ENCODE assay signal across 1 cellular context in the genomic region with DNA sequence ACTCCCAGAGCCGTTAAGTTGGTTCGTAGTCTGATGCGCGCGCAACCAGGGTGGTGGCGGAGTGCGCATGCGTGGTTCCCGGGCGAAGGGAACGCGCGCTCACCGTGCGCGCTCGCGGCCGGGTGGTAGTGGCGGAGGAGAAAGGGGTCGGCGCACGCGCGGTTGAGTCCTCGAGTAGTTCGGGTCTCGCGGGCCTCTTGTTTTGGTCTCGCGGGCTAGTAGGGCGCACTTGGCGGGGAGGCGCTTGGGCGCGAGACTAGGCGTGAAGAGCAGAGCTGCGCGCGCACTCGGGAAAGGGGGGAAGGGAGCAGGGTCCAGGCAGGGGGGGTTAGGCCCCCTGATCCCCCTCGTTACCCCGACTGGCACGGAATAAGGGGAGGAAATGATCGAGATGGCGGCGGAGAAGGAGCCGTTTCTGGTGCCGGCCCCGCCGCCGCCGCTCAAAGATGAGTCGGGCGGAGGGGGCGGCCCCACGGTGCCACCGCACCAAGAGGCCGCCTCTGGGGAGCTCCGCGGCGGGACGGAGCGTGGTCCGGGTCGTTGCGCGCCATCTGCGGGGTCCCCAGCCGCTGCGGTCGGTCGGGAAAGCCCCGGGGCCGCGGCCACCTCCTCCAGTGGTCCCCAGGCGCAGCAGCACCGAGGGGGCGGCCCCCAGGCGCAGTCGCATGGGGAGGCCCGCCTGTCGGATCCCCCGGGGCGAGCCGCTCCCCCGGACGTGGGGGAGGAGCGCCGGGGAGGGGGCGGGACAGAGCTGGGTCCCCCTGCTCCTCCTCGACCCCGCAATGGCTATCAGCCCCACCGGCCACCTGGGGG.
A peak's percentile ranks its signal among the peaks of the same experiment; 100 is the strongest.
TF ChIP-seq lines count a peak whose summit lies in the region.

A gene with protein sequence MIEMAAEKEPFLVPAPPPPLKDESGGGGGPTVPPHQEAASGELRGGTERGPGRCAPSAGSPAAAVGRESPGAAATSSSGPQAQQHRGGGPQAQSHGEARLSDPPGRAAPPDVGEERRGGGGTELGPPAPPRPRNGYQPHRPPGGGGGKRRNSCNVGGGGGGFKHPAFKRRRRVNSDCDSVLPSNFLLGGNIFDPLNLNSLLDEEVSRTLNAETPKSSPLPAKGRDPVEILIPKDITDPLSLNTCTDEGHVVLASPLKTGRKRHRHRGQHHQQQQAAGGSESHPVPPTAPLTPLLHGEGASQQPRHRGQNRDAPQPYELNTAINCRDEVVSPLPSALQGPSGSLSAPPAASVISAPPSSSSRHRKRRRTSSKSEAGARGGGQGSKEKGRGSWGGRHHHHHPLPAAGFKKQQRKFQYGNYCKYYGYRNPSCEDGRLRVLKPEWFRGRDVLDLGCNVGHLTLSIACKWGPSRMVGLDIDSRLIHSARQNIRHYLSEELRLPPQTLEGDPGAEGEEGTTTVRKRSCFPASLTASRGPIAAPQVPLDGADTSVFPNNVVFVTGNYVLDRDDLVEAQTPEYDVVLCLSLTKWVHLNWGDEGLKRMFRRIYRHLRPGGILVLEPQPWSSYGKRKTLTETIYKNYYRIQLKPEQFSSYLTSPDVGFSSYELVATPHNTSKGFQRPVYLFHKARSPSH (plus strand): TSS at position 195 of the 813 bp plus-strand sequence. CDS start 188 bp downstream, at position 383.

TF ChIP-seq in HepG2, 621 proteins besides CTCF, POLR2A, EP300 and RAD21 (continued from another document and continues in another):
- no peak for TF ChIP-seq ONECUT2 (CRISPR knock-in tag; IDR thresholded peaks at IDR 0.05)
- TF ChIP-seq, protein P1, sequence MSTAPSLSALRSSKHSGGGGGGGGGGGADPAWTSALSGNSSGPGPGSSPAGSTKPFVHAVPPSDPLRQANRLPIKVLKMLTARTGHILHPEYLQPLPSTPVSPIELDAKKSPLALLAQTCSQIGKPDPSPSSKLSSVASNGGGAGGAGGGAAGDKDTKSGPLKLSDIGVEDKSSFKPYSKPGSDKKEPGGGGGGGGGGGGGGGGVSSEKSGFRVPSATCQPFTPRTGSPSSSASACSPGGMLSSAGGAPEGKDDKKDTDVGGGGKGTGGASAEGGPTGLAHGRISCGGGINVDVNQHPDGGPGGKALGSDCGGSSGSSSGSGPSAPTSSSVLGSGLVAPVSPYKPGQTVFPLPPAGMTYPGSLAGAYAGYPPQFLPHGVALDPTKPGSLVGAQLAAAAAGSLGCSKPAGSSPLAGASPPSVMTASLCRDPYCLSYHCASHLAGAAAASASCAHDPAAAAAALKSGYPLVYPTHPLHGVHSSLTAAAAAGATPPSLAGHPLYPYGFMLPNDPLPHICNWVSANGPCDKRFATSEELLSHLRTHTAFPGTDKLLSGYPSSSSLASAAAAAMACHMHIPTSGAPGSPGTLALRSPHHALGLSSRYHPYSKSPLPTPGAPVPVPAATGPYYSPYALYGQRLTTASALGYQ (CRISPR knock-in tag; IDR thresholded peaks at IDR 0.05): 0 out of 2 replicates have a peak, but pooled peaks have one; percentile 28
- TF ChIP-seq LCORL (IDR thresholded peaks at IDR 0.05): no peak
- TF ChIP-seq LCORL (CRISPR knock-in tag; IDR thresholded peaks at IDR 0.05): no peak
- TF ChIP-seq RFX5 (IDR thresholded peaks at IDR 0.05; ENCODE audit: low read depth, low read length): no peak
- 0 out of 2 replicates have a peak, but pooled peaks have one; percentile 2 for TF ChIP-seq SIN3A (IDR thresholded peaks at IDR 0.05; ENCODE audit: borderline replicate concordance, low read depth, low read length)
- TF ChIP-seq, protein P2, sequence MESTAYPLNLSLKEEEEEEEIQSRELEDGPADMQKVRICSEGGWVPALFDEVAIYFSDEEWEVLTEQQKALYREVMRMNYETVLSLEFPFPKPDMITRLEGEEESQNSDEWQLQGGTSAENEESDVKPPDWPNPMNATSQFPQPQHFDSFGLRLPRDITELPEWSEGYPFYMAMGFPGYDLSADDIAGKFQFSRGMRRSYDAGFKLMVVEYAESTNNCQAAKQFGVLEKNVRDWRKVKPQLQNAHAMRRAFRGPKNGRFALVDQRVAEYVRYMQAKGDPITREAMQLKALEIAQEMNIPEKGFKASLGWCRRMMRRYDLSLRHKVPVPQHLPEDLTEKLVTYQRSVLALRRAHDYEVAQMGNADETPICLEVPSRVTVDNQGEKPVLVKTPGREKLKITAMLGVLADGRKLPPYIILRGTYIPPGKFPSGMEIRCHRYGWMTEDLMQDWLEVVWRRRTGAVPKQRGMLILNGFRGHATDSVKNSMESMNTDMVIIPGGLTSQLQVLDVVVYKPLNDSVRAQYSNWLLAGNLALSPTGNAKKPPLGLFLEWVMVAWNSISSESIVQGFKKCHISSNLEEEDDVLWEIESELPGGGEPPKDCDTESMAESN (CRISPR knock-in tag; conservative IDR thresholded peaks at IDR 0.05): no peak
- peak; percentile 75; the same call in 1 of the 2 replicates for TF ChIP-seq ZFX (CRISPR knock-in tag; IDR thresholded peaks at IDR 0.05; ENCODE audit: low read depth)
- TF ChIP-seq CHCHD3 (CRISPR knock-in tag; IDR thresholded peaks at IDR 0.05): no peak
- TF ChIP-seq SRF (IDR thresholded peaks at IDR 0.05; ENCODE audit: low read depth, low read length): no peak
- 0 out of 2 replicates have a peak, but pooled peaks have one; percentile 4 for TF ChIP-seq PRMT3 (CRISPR knock-in tag; IDR thresholded peaks at IDR 0.05; ENCODE audit: borderline replicate concordance, low read depth)
- TF ChIP-seq ZNF329 (CRISPR knock-in tag; IDR thresholded peaks at IDR 0.05; ENCODE audit: low read depth): peak; percentile 56; the same call in 1 of the 2 replicates
- no peak for TF ChIP-seq SETDB1 (CRISPR knock-in tag; IDR thresholded peaks at IDR 0.05; ENCODE audit: borderline replicate concordance)
- 0 out of 4 replicates have a peak, but pooled peaks of 1 of the 2 experiments have one; percentile 20 for TF ChIP-seq KLF16 (CRISPR knock-in tag; IDR thresholded peaks at IDR 0.05)
- TF ChIP-seq HOMEZ (CRISPR knock-in tag; IDR thresholded peaks at IDR 0.05; ENCODE audit: low read depth): no peak
- TF ChIP-seq ZNF607 (CRISPR knock-in tag; IDR thresholded peaks at IDR 0.05; ENCODE audit: borderline replicate concordance): peak; percentile 65; the same call in 1 of the 2 replicates
- TF ChIP-seq TEAD3 (CRISPR knock-in tag; optimal IDR thresholded peaks at IDR 0.05; ENCODE audit: borderline replicate concordance): no peak
- no peak; the same call in 1 of the 2 replicates for TF ChIP-seq ZBTB26 (CRISPR knock-in tag; IDR thresholded peaks at IDR 0.05; ENCODE audit: borderline replicate concordance)
- no peak for TF ChIP-seq GFI1 (CRISPR knock-in tag; IDR thresholded peaks at IDR 0.05; ENCODE audit: borderline replicate concordance)
- TF ChIP-seq DMAP1 (CRISPR knock-in tag; IDR thresholded peaks at IDR 0.05): no peak; the same call in 1 of the 2 replicates
- TF ChIP-seq, protein P3, sequence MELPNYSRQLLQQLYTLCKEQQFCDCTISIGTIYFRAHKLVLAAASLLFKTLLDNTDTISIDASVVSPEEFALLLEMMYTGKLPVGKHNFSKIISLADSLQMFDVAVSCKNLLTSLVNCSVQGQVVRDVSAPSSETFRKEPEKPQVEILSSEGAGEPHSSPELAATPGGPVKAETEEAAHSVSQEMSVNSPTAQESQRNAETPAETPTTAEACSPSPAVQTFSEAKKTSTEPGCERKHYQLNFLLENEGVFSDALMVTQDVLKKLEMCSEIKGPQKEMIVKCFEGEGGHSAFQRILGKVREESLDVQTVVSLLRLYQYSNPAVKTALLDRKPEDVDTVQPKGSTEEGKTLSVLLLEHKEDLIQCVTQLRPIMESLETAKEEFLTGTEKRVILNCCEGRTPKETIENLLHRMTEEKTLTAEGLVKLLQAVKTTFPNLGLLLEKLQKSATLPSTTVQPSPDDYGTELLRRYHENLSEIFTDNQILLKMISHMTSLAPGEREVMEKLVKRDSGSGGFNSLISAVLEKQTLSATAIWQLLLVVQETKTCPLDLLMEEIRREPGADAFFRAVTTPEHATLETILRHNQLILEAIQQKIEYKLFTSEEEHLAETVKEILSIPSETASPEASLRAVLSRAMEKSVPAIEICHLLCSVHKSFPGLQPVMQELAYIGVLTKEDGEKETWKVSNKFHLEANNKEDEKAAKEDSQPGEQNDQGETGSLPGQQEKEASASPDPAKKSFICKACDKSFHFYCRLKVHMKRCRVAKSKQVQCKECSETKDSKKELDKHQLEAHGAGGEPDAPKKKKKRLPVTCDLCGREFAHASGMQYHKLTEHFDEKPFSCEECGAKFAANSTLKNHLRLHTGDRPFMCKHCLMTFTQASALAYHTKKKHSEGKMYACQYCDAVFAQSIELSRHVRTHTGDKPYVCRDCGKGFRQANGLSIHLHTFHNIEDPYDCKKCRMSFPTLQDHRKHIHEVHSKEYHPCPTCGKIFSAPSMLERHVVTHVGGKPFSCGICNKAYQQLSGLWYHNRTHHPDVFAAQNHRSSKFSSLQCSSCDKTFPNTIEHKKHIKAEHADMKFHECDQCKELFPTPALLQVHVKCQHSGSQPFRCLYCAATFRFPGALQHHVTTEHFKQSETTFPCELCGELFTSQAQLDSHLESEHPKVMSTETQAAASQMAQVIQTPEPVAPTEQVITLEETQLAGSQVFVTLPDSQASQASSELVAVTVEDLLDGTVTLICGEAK (IDR thresholded peaks at IDR 0.05): no peak
- TF ChIP-seq, protein P3 (CRISPR knock-in tag; IDR thresholded peaks at IDR 0.05): peak; percentile 23; the same call in 1 of the 2 replicates
- no peak for TF ChIP-seq ZNF484 (CRISPR knock-in tag; IDR thresholded peaks at IDR 0.05; ENCODE audit: borderline replicate concordance, low read depth)
- TF ChIP-seq YEATS2 (CRISPR knock-in tag; IDR thresholded peaks at IDR 0.05; ENCODE audit: borderline replicate concordance): 0 out of 2 replicates have a peak, but pooled peaks have one; percentile 47
- no peak for TF ChIP-seq HMGA1 (CRISPR knock-in tag; conservative IDR thresholded peaks at IDR 0.05)
- TF ChIP-seq ZMYM3 (CRISPR knock-in tag; IDR thresholded peaks at IDR 0.05): no peak
- no peak for TF ChIP-seq MAF1 (CRISPR knock-in tag; IDR thresholded peaks at IDR 0.05; ENCODE audit: borderline replicate concordance)
- TF ChIP-seq, protein P4, sequence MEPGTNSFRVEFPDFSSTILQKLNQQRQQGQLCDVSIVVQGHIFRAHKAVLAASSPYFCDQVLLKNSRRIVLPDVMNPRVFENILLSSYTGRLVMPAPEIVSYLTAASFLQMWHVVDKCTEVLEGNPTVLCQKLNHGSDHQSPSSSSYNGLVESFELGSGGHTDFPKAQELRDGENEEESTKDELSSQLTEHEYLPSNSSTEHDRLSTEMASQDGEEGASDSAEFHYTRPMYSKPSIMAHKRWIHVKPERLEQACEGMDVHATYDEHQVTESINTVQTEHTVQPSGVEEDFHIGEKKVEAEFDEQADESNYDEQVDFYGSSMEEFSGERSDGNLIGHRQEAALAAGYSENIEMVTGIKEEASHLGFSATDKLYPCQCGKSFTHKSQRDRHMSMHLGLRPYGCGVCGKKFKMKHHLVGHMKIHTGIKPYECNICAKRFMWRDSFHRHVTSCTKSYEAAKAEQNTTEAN (CRISPR knock-in tag; conservative IDR thresholded peaks at IDR 0.05): no peak
- no peak for TF ChIP-seq ZNF781 (CRISPR knock-in tag; IDR thresholded peaks at IDR 0.05; ENCODE audit: borderline replicate concordance, not compliant biosample characterization)
